Comparison of ENCODE assay signal across 2 cellular contexts in the genomic region with DNA sequence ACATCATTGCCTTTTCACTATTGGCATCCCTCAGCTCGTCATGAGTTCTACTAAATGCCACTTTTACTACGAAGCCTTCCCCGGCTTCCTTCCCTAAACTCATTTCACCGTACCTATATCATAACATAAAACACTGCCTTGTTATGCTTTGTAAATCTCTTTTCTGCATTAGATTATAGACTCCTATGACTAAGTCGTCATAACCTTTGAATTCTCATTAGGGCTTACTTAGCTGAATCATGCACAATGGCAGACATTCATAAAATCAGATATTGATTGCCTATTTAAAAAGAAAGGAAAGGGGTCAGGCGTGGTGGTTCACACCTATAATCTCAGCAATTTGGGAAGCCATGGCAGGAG.
TF ChIP-seq lines count a peak whose summit lies in the region.

No MANE protein-coding gene starts in this region.

TF ChIP-seq in GM23338, 12 proteins besides CTCF, POLR2A, EP300 and RAD21:
- no peak for TF ChIP-seq CREB1 (CRISPR knock-in tag; IDR thresholded peaks at IDR 0.05; ENCODE audit: low read depth)
- no peak for TF ChIP-seq NANOG (IDR thresholded peaks at IDR 0.05; ENCODE audit: borderline replicate concordance)
- TF ChIP-seq ZNF331 (CRISPR knock-in tag; IDR thresholded peaks at IDR 0.05; ENCODE audit: low read depth), result no peak
- TF ChIP-seq ZNF114 (CRISPR knock-in tag; IDR thresholded peaks at IDR 0.05), result no peak
- TF ChIP-seq, protein P1, sequence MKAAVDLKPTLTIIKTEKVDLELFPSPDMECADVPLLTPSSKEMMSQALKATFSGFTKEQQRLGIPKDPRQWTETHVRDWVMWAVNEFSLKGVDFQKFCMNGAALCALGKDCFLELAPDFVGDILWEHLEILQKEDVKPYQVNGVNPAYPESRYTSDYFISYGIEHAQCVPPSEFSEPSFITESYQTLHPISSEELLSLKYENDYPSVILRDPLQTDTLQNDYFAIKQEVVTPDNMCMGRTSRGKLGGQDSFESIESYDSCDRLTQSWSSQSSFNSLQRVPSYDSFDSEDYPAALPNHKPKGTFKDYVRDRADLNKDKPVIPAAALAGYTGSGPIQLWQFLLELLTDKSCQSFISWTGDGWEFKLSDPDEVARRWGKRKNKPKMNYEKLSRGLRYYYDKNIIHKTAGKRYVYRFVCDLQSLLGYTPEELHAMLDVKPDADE (IDR thresholded peaks at IDR 0.05), result no peak
- TF ChIP-seq JUNB (IDR thresholded peaks at IDR 0.05; ENCODE audit: unreplicated experiment), result no peak
- TF ChIP-seq STAT1 (IDR thresholded peaks at IDR 0.05; ENCODE audit: unreplicated experiment), result no peak
- TF ChIP-seq, protein P2, sequence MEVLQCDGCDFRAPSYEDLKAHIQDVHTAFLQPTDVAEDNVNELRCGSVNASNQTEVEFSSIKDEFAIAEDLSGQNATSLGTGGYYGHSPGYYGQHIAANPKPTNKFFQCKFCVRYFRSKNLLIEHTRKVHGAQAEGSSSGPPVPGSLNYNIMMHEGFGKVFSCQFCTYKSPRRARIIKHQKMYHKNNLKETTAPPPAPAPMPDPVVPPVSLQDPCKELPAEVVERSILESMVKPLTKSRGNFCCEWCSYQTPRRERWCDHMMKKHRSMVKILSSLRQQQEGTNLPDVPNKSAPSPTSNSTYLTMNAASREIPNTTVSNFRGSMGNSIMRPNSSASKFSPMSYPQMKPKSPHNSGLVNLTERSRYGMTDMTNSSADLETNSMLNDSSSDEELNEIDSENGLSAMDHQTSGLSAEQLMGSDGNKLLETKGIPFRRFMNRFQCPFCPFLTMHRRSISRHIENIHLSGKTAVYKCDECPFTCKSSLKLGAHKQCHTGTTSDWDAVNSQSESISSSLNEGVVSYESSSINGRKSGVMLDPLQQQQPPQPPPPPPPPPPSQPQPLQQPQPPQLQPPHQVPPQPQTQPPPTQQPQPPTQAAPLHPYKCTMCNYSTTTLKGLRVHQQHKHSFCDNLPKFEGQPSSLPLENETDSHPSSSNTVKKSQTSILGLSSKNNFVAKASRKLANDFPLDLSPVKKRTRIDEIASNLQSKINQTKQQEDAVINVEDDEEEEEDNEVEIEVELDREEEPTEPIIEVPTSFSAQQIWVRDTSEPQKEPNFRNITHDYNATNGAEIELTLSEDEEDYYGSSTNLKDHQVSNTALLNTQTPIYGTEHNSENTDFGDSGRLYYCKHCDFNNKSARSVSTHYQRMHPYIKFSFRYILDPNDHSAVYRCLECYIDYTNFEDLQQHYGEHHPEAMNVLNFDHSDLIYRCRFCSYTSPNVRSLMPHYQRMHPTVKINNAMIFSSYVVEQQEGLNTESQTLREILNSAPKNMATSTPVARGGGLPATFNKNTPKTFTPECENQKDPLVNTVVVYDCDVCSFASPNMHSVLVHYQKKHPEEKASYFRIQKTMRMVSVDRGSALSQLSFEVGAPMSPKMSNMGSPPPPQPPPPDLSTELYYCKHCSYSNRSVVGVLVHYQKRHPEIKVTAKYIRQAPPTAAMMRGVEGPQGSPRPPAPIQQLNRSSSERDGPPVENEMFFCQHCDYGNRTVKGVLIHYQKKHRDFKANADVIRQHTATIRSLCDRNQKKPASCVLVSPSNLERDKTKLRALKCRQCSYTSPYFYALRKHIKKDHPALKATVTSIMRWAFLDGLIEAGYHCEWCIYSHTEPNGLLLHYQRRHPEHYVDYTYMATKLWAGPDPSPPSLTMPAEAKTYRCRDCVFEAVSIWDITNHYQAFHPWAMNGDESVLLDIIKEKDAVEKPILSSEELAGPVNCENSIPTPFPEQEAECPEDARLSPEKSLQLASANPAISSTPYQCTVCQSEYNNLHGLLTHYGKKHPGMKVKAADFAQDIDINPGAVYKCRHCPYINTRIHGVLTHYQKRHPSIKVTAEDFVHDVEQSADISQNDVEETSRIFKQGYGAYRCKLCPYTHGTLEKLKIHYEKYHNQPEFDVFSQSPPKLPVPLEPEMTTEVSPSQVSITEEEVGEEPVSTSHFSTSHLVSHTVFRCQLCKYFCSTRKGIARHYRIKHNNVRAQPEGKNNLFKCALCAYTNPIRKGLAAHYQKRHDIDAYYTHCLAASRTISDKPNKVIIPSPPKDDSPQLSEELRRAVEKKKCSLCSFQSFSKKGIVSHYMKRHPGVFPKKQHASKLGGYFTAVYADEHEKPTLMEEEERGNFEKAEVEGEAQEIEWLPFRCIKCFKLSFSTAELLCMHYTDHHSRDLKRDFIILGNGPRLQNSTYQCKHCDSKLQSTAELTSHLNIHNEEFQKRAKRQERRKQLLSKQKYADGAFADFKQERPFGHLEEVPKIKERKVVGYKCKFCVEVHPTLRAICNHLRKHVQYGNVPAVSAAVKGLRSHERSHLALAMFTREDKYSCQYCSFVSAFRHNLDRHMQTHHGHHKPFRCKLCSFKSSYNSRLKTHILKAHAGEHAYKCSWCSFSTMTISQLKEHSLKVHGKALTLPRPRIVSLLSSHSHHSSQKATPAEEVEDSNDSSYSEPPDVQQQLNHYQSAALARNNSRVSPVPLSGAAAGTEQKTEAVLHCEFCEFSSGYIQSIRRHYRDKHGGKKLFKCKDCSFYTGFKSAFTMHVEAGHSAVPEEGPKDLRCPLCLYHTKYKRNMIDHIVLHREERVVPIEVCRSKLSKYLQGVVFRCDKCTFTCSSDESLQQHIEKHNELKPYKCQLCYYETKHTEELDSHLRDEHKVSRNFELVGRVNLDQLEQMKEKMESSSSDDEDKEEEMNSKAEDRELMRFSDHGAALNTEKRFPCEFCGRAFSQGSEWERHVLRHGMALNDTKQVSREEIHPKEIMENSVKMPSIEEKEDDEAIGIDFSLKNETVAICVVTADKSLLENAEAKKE (CRISPR knock-in tag; IDR thresholded peaks at IDR 0.05), result no peak
- TF ChIP-seq EZH2 (IDR thresholded peaks at IDR 0.05; ENCODE audit: low read depth, unreplicated experiment), result no peak
- no peak for TF ChIP-seq EZH2phosphoT487 (IDR thresholded peaks at IDR 0.05; ENCODE audit: unreplicated experiment)
- TF ChIP-seq POLR2AphosphoS5 (IDR thresholded peaks at IDR 0.05; ENCODE audit: low read depth), result no peak

TF ChIP-seq in HepG2, 621 proteins besides CTCF, POLR2A, EP300 and RAD21:
- no peak for TF ChIP-seq GZF1 (CRISPR knock-in tag; IDR thresholded peaks at IDR 0.05)
- no peak for TF ChIP-seq KMT2A (CRISPR knock-in tag; IDR thresholded peaks at IDR 0.05)
- TF ChIP-seq, protein P3, sequence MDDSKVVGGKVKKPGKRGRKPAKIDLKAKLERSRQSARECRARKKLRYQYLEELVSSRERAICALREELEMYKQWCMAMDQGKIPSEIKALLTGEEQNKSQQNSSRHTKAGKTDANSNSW (CRISPR knock-in tag; IDR thresholded peaks at IDR 0.05; ENCODE audit: borderline replicate concordance), result no peak
- TF ChIP-seq KLF13 (CRISPR knock-in tag; IDR thresholded peaks at IDR 0.05), result no peak
- TF ChIP-seq ZNF136 (CRISPR knock-in tag; IDR thresholded peaks at IDR 0.05; ENCODE audit: low read depth), result no peak
